36 cellular contexts compared by ENCODE assay signal in genomic region chr6:1561355-1561754, GRCh38. TPM values are rescaled to one million over a fixed set of nuclear protein-coding genes. Genes with fewer than 3 reads are reported as not detected.
"Had no signal": no experiment of that assay in that cellular context is flagged by ENCODE, and none has a peak within 500 bp of the region (broad histone marks: within the 10 kb centered on the region; RNA-seq: fewer than 3 reads in every experiment).

No MANE protein-coding gene starts in this region.

- H3K27me3 ChIP-seq: adrenal gland, body of pancreas, brain microvascular endothelial cell, breast epithelium had no signal

- H3K27ac Mint-ChIP-seq: activated B cell treated with CpG ODN at 0.5 μM for 24 hours; activated CD4-positive, alpha-beta memory T cell treated with anti-CD3 and anti-CD28 coated beads for 36 hours; activated CD4-positive, alpha-beta T cell treated with anti-CD3 and anti-CD28 coated beads, Interleukin-2, amount 10 ng/mL, durations not matched to agents 24 days and 14 days; activated CD8-positive, alpha-beta T cell treated with anti-CD3 and anti-CD28 coated beads for 36 hours; activated naive CD4-positive, alpha-beta T cell treated with anti-CD3 and anti-CD28 coated beads for 36 hours; activated naive CD4-positive, alpha-beta T cell treated with anti-CD3 and anti-CD28 coated beads, Interleukin-2, amount 50 U/mL, for 72 hours; activated naive CD8-positive, alpha-beta T cell treated with anti-CD3 and anti-CD28 coated beads for 36 hours; activated T-cell treated with anti-CD3 and anti-CD28 coated beads, Interleukin-2, amount 50 U/mL, for 72 hours; activated T-helper 2 cell treated with anti-CD3 and anti-CD28 coated beads, Interferon-gamma antibody, Interleukin-2, Interleukin-4, amounts not matched to agents 10 μg/mL and 5 μg/mL and 100 μg/mL, durations not matched to agents 14 hours and 24 hours and 36 hours; T-helper 1 cell treated with Interleukin-12 subunit alpha and Interleukin-12 subunit beta and Interleukin-4 antibody, amounts not matched to agents 30 μg/mL and 1 μg/mL, for 36 hours; T-helper 2 cell treated with Interferon-gamma antibody and Interleukin-4, amounts not matched to agents 5 μg/mL and 100 μg/mL, for 36 hours had no signal

- H3K4me1 Mint-ChIP-seq: activated B cell treated with CpG ODN at 0.5 μM for 24 hours; activated CD4-positive, alpha-beta T cell treated with anti-CD3 and anti-CD28 coated beads, Interleukin-2, amount 10 ng/mL, durations not matched to agents 24 days and 14 days; activated naive CD8-positive, alpha-beta T cell treated with anti-CD3 and anti-CD28 coated beads for 36 hours had no signal

- DNase-seq: activated B cell treated with CpG ODN at 0.5 μM for 24 hours; activated CD4-positive, alpha-beta memory T cell treated with anti-CD3 and anti-CD28 coated beads for 36 hours; activated CD4-positive, alpha-beta T cell treated with anti-CD3 and anti-CD28 coated beads for 4 hours; activated CD4-positive, alpha-beta T cell treated with anti-CD3 and anti-CD28 coated beads, Interleukin-2, amount 10 ng/mL, durations not matched to agents 24 days and 14 days; activated CD4-positive, alpha-beta T cell treated with anti-CD3 and anti-CD28 coated beads, Interleukin-2, amount 50 U/mL, for 1 hour; activated CD4-positive, alpha-beta T cell treated with anti-CD3 and anti-CD28 coated beads, Interleukin-2, amount 50 U/mL, for 4 hours; activated CD4-positive, CD25-positive, alpha-beta regulatory T cell treated with anti-CD3 and anti-CD28 coated beads, Interleukin-2, amount 50 U/mL, for 72 hours; activated CD8-positive, alpha-beta memory T cell treated with anti-CD3 and anti-CD28 coated beads, Interleukin-2, amount 50 U/mL, for 4 hours; activated CD8-positive, alpha-beta T cell treated with anti-CD3 and anti-CD28 coated beads for 36 hours; activated effector memory CD4-positive, alpha-beta T cell treated with anti-CD3 and anti-CD28 coated beads, Interleukin-2, amount 50 U/mL, for 16 hours; activated gamma-delta T cell treated with Interleukin-2 at 50 U/mL for 16 hours; activated naive CD4-positive, alpha-beta T cell; activated naive CD4-positive, alpha-beta T cell treated with anti-CD3 and anti-CD28 coated beads for 36 hours; activated naive CD4-positive, alpha-beta T cell treated with anti-CD3 and anti-CD28 coated beads, Interleukin-2, amount 50 U/mL, for 16 hours; activated naive CD8-positive, alpha-beta T cell treated with anti-CD3 and anti-CD28 coated beads for 36 hours; activated T-cell treated with anti-CD3 and anti-CD28 coated beads for 4 hours; activated T-cell treated with anti-CD3 and anti-CD28 coated beads, Interleukin-2, amount 50 U/mL, for 1 hour; activated T-cell treated with anti-CD3 and anti-CD28 coated beads, Interleukin-2, amount 50 U/mL, for 4 hours; activated T-cell treated with anti-CD3 and anti-CD28 coated beads, Interleukin-2, amount 50 U/mL, for 72 hours; adrenal gland; amniotic stem cell; aorta; body of pancreas; brain microvascular endothelial cell; central memory CD4-positive, alpha-beta T cell; T-helper 1 cell; T-helper 2 cell; T-helper 9 cell had no signal

- H3K9me3 ChIP-seq: adrenal gland, body of pancreas, breast epithelium had no signal

- FAIRE-seq: astrocyte, TTC549 had no signal

- H3K4me1 ChIP-seq: adrenal gland, body of pancreas, breast epithelium had no signal

- H3K27ac ChIP-seq: adrenal gland, body of pancreas, brain microvascular endothelial cell, breast epithelium, VCaP had no signal

- H3K9me3 Mint-ChIP-seq: activated B cell treated with CpG ODN at 0.5 μM for 24 hours; activated CD4-positive, alpha-beta memory T cell treated with anti-CD3 and anti-CD28 coated beads for 36 hours; activated CD4-positive, alpha-beta T cell treated with anti-CD3 and anti-CD28 coated beads, Interleukin-2, amount 10 ng/mL, durations not matched to agents 24 days and 14 days; activated CD8-positive, alpha-beta T cell treated with anti-CD3 and anti-CD28 coated beads for 36 hours; activated naive CD4-positive, alpha-beta T cell treated with anti-CD3 and anti-CD28 coated beads for 36 hours; activated T-cell treated with anti-CD3 and anti-CD28 coated beads, Interleukin-2, amount 50 U/mL, for 4 hours; activated T-cell treated with anti-CD3 and anti-CD28 coated beads, Interleukin-2, amount 50 U/mL, for 72 hours; activated T-helper 2 cell treated with anti-CD3 and anti-CD28 coated beads, Interferon-gamma antibody, Interleukin-2, Interleukin-4, amounts not matched to agents 10 μg/mL and 5 μg/mL and 100 μg/mL, durations not matched to agents 14 hours and 24 hours and 36 hours; T-helper 1 cell treated with Interleukin-12 subunit alpha and Interleukin-12 subunit beta and Interleukin-4 antibody, amounts not matched to agents 30 μg/mL and 1 μg/mL, for 36 hours; T-helper 2 cell treated with Interferon-gamma antibody and Interleukin-4, amounts not matched to agents 5 μg/mL and 100 μg/mL, for 36 hours had no signal

- H3K4me3 ChIP-seq: adrenal gland, body of pancreas, breast epithelium had no signal

- H3K36me3 Mint-ChIP-seq: activated CD4-positive, alpha-beta memory T cell treated with anti-CD3 and anti-CD28 coated beads for 36 hours; activated naive CD4-positive, alpha-beta T cell treated with anti-CD3 and anti-CD28 coated beads, Interleukin-2, amount 50 U/mL, for 72 hours; activated naive CD8-positive, alpha-beta T cell treated with anti-CD3 and anti-CD28 coated beads for 36 hours had no signal

- H3K4me3 Mint-ChIP-seq: activated B cell treated with CpG ODN at 0.5 μM for 24 hours; activated CD4-positive, alpha-beta memory T cell treated with anti-CD3 and anti-CD28 coated beads for 36 hours; activated CD4-positive, alpha-beta T cell treated with anti-CD3 and anti-CD28 coated beads, Interleukin-2, amount 10 ng/mL, durations not matched to agents 24 days and 14 days; activated CD8-positive, alpha-beta T cell treated with anti-CD3 and anti-CD28 coated beads for 36 hours; activated naive CD4-positive, alpha-beta T cell treated with anti-CD3 and anti-CD28 coated beads for 36 hours; activated naive CD8-positive, alpha-beta T cell treated with anti-CD3 and anti-CD28 coated beads for 36 hours; activated T-cell treated with anti-CD3 and anti-CD28 coated beads, Interleukin-2, amount 50 U/mL, for 4 hours; activated T-cell treated with anti-CD3 and anti-CD28 coated beads, Interleukin-2, amount 50 U/mL, for 72 hours; T-helper 1 cell treated with Interleukin-12 subunit alpha and Interleukin-12 subunit beta and Interleukin-4 antibody, amounts not matched to agents 30 μg/mL and 1 μg/mL, for 36 hours; T-helper 2 cell treated with Interferon-gamma antibody and Interleukin-4, amounts not matched to agents 5 μg/mL and 100 μg/mL, for 36 hours had no signal

- H3K36me3 ChIP-seq: adrenal gland, brain microvascular endothelial cell, breast epithelium had no signal

- ATAC-seq: activated CD8-positive, alpha-beta T cell treated with anti-CD3 and anti-CD28 coated beads for 36 hours; activated naive CD4-positive, alpha-beta T cell treated with anti-CD3 and anti-CD28 coated beads, Interleukin-2, amount 50 U/mL, for 72 hours; activated T-cell treated with anti-CD3 and anti-CD28 coated beads, Interleukin-2, amount 50 U/mL, for 4 hours; activated T-cell treated with anti-CD3 and anti-CD28 coated beads, Interleukin-2, amount 50 U/mL, for 72 hours; body of pancreas had no signal

RNA-seq across cellular contexts. Expression of gene FOXC1, which starts 48.4 kb away (rescaled TPM):
- total RNA-seq: activated naive CD4-positive, alpha-beta T cell treated with anti-CD3 and anti-CD28 coated beads for 36 hours; activated naive CD8-positive, alpha-beta T cell treated with anti-CD3 and anti-CD28 coated beads for 36 hours had no signal
